ENCODE assay signal across 16 cellular contexts in genomic region chr6:130425532-130425931, GRCh38. TPM values are rescaled to one million over a fixed set of nuclear protein-coding genes. Genes with fewer than 3 reads are reported as not detected.
DNase-seq lines count a peak whose midpoint lies in the region; ATAC-seq and TF ChIP-seq lines count a peak whose summit lies in the region.
"Had no signal": no experiment of that assay in that cellular context is flagged by ENCODE, and none has a peak within 500 bp of the region (broad histone marks: within the 10 kb centered on the region; RNA-seq: fewer than 3 reads in every experiment).

No MANE protein-coding gene starts in this region.

- no peak overlapping the region for H3K4me3 Mint-ChIP-seq in glutamatergic neuron (ENCODE audit: unreplicated experiment)
- H3K4me3 Mint-ChIP-seq: IgD-negative memory B cell had no signal

- TF ChIP-seq CTCF in fibroblast of the aortic adventitia (IDR thresholded peaks at IDR 0.05; ENCODE audit: insufficient read depth, low read length) (no peak), smooth muscle cell (IDR thresholded peaks at IDR 0.05; ENCODE audit: borderline replicate concordance, insufficient read depth, poor library complexity, severe bottlenecking) (no peak), dorsolateral prefrontal cortex (IDR thresholded peaks at IDR 0.05 in 54 of 56, conservative IDR thresholded peaks at IDR 0.05 in 2 of 56; ENCODE audit: low read depth in 1 of 56, partially characterized antibody in 56 of 56) (no peak), glutamatergic neuron (IDR thresholded peaks at IDR 0.05; ENCODE audit: partially characterized antibody, unreplicated experiment) (no peak)

- no peak overlapping the region for H3K27ac Mint-ChIP-seq in glutamatergic neuron (ENCODE audit: unreplicated experiment)

- peaks cover 30% of the 10 kb centered on the region for H3K4me1 ChIP-seq in smooth muscle cell (ENCODE audit: low read depth)

- H3K4me3 ChIP-seq in fibroblast of the aortic adventitia (ENCODE audit: low read depth, low read length) = no peak overlapping the region
- no peak overlapping the region for H3K4me3 ChIP-seq in smooth muscle cell
- H3K4me3 ChIP-seq in dorsolateral prefrontal cortex = no peak overlapping the region

- ATAC-seq in SK-N-SH treated with all-trans-retinoic acid at 6 μM for 48 hours = peak; percentile 54
- no peak for ATAC-seq in GM18519 (IDR thresholded peaks at IDR 0.05; ENCODE audit: low FRiP score, unreplicated experiment)

- no peak overlapping the region for H2AFZ ChIP-seq in smooth muscle cell (ENCODE audit: low read depth)

- H3K9me3 Mint-ChIP-seq in glutamatergic neuron (ENCODE audit: unreplicated experiment) = no peaks in the 10 kb centered on the region
- H3K9me3 Mint-ChIP-seq: H9 had no signal

- WGBS in smooth muscle cell (ENCODE audit: low lambda C conversion rate) = 26% methylated on average over 1 of the region's 1 CpG

- no peaks in the 10 kb centered on the region for H3K36me3 Mint-ChIP-seq in glutamatergic neuron (ENCODE audit: unreplicated experiment)
- H3K36me3 Mint-ChIP-seq: IgD-negative memory B cell had no signal

- peaks cover 2% of the 10 kb centered on the region for H3K27me3 Mint-ChIP-seq in glutamatergic neuron (ENCODE audit: unreplicated experiment)
- H3K27me3 Mint-ChIP-seq: IgD-negative memory B cell had no signal

- H3F3A ChIP-seq in smooth muscle cell (ENCODE audit: low read depth) = peaks cover 23% of the 10 kb centered on the region

- peaks cover 74% of the 10 kb centered on the region for H3K79me2 ChIP-seq in smooth muscle cell (ENCODE audit: low read depth)

- H3K4me2 ChIP-seq in smooth muscle cell = peak overlapping the region; percentile 73

- no peaks in the 10 kb centered on the region for H3K36me3 ChIP-seq in smooth muscle cell (ENCODE audit: low read depth)

- no peaks in the 10 kb centered on the region for H4K20me1 ChIP-seq in smooth muscle cell (ENCODE audit: low read depth)

- H3K4me1 Mint-ChIP-seq in glutamatergic neuron (ENCODE audit: low read depth, unreplicated experiment) = peaks cover 13% of the 10 kb centered on the region

- H3K9ac ChIP-seq in smooth muscle cell (ENCODE audit: low read depth) = peak overlapping the region; percentile 72

- no peaks in the 10 kb centered on the region for H3K27me3 ChIP-seq in smooth muscle cell (ENCODE audit: low read depth)
- peaks cover 0 to 5% (median 0%) of the 10 kb centered on the region in 45 donors for H3K27me3 ChIP-seq in dorsolateral prefrontal cortex

- intact Hi-C loops in dorsolateral prefrontal cortex (cut with DNase I) = no loop called here

- H3K27ac ChIP-seq in smooth muscle cell (ENCODE audit: low read depth) (peak overlapping the region; percentile 97), dorsolateral prefrontal cortex (no peak overlapping the region)
- H3K27ac ChIP-seq: RWPE1 had no signal

- DNase-seq in ELR (ENCODE audit: low read depth) (peak; percentile 65), fibroblast of the aortic adventitia (ENCODE audit: low read depth) (peak; percentile 57), smooth muscle cell (lab: John Stamatoyannopoulos, UW; ENCODE audit: unreplicated experiment) (no peak), dorsolateral prefrontal cortex (no peak), glutamatergic neuron (no peak)
- DNase-seq: COR-L47, H9, Kasumi-1, NCI-H1105, NCI-H1694 treated with DMSO at 0.1 percent for 48 hours, NCI-H774 had no signal

- no peaks in the 10 kb centered on the region for H3K9me3 ChIP-seq in smooth muscle cell (replicated peaks; ENCODE audit: low read depth)

TF ChIP-seq in SK-N-SH treated with all-trans-retinoic acid at 6 μM for 48 hours, 23 proteins besides CTCF, POLR2A, EP300 and RAD21:
- TF ChIP-seq ESRRG (CRISPR knock-in tag; IDR thresholded peaks at IDR 0.05) (no peak), CREB5 (CRISPR knock-in tag; IDR thresholded peaks at IDR 0.05; ENCODE audit: low read depth) (no peak), SNAI2 (CRISPR knock-in tag; IDR thresholded peaks at IDR 0.05) (no peak)

RNA-seq across cellular contexts. Expression of gene TMEM200A, which starts 59.7 kb away (rescaled TPM):
- total RNA-seq in fibroblast of the aortic adventitia (ENCODE audit: low replicate concordance) (61.5 and 137 TPM in 2 replicates), smooth muscle cell (116 and 126 TPM in 2 replicates), dorsolateral prefrontal cortex (1 to 10 TPM; 1.3 to 7.1 (median 2.9) TPM), glutamatergic neuron (ENCODE audit: unreplicated experiment) (25.4 TPM)
- polyA plus RNA-seq in smooth muscle cell = 71.0 and 84.7 TPM in 2 replicates
- total RNA-seq: NCI-H460 had no signal

Comparison
In these comparisons a context has a peak if more than half of its experiments do, and no peak if none do; other contexts are left out.
1. DNase-seq: peak in ELR (single experiment) and fibroblast of the aortic adventitia (single experiment); none in smooth muscle cell (single experiment), dorsolateral prefrontal cortex (0 of 10) and glutamatergic neuron (single experiment).